Comparison of ENCODE assay signal across 8 cellular contexts in the genomic region with DNA sequence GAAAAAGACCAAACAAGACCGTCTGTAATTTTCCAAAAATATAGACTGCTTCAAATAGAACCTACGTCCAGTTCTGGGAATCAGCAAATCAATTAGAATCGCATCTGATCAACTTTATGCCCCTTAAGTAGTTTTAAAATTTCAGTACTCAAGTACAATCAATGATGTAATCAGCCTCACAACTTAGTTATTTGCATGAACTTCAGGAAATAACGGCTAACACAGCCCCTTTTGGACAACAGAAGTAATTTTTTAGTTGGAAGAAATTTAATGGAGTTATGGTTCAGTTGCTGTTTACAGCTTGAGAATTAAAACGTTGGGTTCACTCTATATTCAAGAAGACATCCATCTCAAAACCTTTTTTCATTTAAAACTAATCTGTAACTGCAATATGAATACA. TPM values are rescaled to one million over a fixed set of nuclear protein-coding genes. Genes with fewer than 3 reads are reported as not detected.
DNase-seq lines count a peak whose midpoint lies in the region; ATAC-seq and TF ChIP-seq lines count a peak whose summit lies in the region.

No MANE protein-coding gene starts in this region.

- TF ChIP-seq CTCF in AG09309 (IDR thresholded peaks at IDR 0.05; ENCODE audit: control insufficient read depth, insufficient read depth, low read depth, low read length, missing control alignments) (no peak), tibial artery (IDR thresholded peaks at IDR 0.05) (no peak)

- no peaks in the 10 kb centered on the region for H3K27me3 Mint-ChIP-seq in activated naive CD8-positive, alpha-beta T cell treated with anti-CD3 and anti-CD28 coated beads, Interleukin-2, amount 50 U/mL, for 24 hours

- no peaks in the 10 kb centered on the region for H3K9me3 ChIP-seq in tibial artery

- peak overlapping the region; percentile 96 to 99 for H3K27ac ChIP-seq in tibial artery

- intact Hi-C loops in tibial artery (cut with DNase I; ENCODE audit: low total_unique reads): no loop called here

- peak overlapping the region; percentile 88 for H3K27ac Mint-ChIP-seq in activated naive CD8-positive, alpha-beta T cell treated with anti-CD3 and anti-CD28 coated beads, Interleukin-2, amount 50 U/mL, for 24 hours

- H3K36me3 Mint-ChIP-seq in activated naive CD8-positive, alpha-beta T cell treated with anti-CD3 and anti-CD28 coated beads, Interleukin-2, amount 50 U/mL, for 24 hours (ENCODE audit: low read depth): peaks cover 19% of the 10 kb centered on the region

- H3K4me1 Mint-ChIP-seq in activated naive CD8-positive, alpha-beta T cell treated with anti-CD3 and anti-CD28 coated beads, Interleukin-2, amount 50 U/mL, for 24 hours: peaks cover 59% of the 10 kb centered on the region

- no peaks in the 10 kb centered on the region for H3K9me3 Mint-ChIP-seq in activated naive CD8-positive, alpha-beta T cell treated with anti-CD3 and anti-CD28 coated beads, Interleukin-2, amount 50 U/mL, for 24 hours

- H3K36me3 ChIP-seq in tibial artery: peaks cover 0 to 5% (median 0%) of the 10 kb centered on the region in 3 donors

- no peaks in the 10 kb centered on the region for H3K27me3 ChIP-seq in tibial artery

- DNase-seq in AG09309 (ENCODE audit: low read depth) (no peak), HT1080 (ENCODE audit: low read depth) (peak; percentile 3), iris pigment epithelial cell (ENCODE audit: low read depth) (peak; percentile 52), tibial artery (no peak), NCI-H146 treated with DMSO at 0.1 percent for 48 hours (lab: John Stamatoyannopoulos, UW; ENCODE audit: unreplicated experiment) (no peak)
- DNase-seq in activated naive CD8-positive, alpha-beta T cell treated with anti-CD3 and anti-CD28 coated beads, Interleukin-2, amount 50 U/mL, for 24 hours: no peak
- DNase-seq in activated CD4-positive, CD25-positive, alpha-beta regulatory T cell treated with anti-CD3 and anti-CD28 coated beads, Interleukin-2, amount 50 U/mL, for 72 hours: no peak

- peaks cover 0 to 63% (median 32%) of the 10 kb centered on the region in 4 donors for H3K4me1 ChIP-seq in tibial artery

- no peak for ATAC-seq in activated naive CD8-positive, alpha-beta T cell treated with anti-CD3 and anti-CD28 coated beads, Interleukin-2, amount 50 U/mL, for 24 hours
- no peak for ATAC-seq in HG03469 (IDR thresholded peaks at IDR 0.05; ENCODE audit: unreplicated experiment)

- H3K4me3 ChIP-seq in AG09309 (ENCODE audit: control insufficient read depth, low read depth, low read length) (peak overlapping the region; percentile 87), tibial artery (peak overlapping the region; percentile 80 to 91)

- peak overlapping the region; percentile 89 for H3K4me3 Mint-ChIP-seq in activated naive CD8-positive, alpha-beta T cell treated with anti-CD3 and anti-CD28 coated beads, Interleukin-2, amount 50 U/mL, for 24 hours

RNA-seq across cellular contexts. Expression of gene TAPT1, which starts 1.1 kb away (rescaled TPM):
- total RNA-seq in HT1080 (2014; rRNA removed; shearing (Covaris generic)): 5.7 and 9.2 TPM in 2 replicates
- 8.7 and 10.4 TPM in 2 replicates for polyA plus RNA-seq in HT1080 (2015; cell fraction: cytosol; rRNA removed)
- 20.9 and 32.6 TPM in 2 replicates for polyA plus RNA-seq in HT1080 (2015; cell fraction: nucleus; rRNA removed)

Comparison
In these comparisons a context has a peak if more than half of its experiments do, and no peak if none do; other contexts are left out.
1. DNase-seq: peak in HT1080 (single experiment) and iris pigment epithelial cell (single experiment); none in AG09309 (single experiment), activated naive CD8-positive, alpha-beta T cell treated with anti-CD3 and anti-CD28 coated beads, Interleukin-2, amount 50 U/mL, for 24 hours (single experiment), tibial artery (0 of 2), activated CD4-positive, CD25-positive, alpha-beta regulatory T cell treated with anti-CD3 and anti-CD28 coated beads, Interleukin-2, amount 50 U/mL, for 72 hours (single experiment) and NCI-H146 treated with DMSO at 0.1 percent for 48 hours (single experiment).